ENCODE assay signal across 23 cellular contexts in genomic region chr20:1863296-1863695, GRCh38. TPM values are rescaled to one million over a fixed set of nuclear protein-coding genes. Genes with fewer than 3 reads are reported as not detected.
DNase-seq lines count a peak whose midpoint lies in the region; FAIRE-seq and TF ChIP-seq lines count a peak whose summit lies in the region.
"Had no signal": no experiment of that assay in that cellular context is flagged by ENCODE, and none has a peak within 500 bp of the region (broad histone marks: within the 10 kb centered on the region; RNA-seq: fewer than 3 reads in every experiment).

No MANE protein-coding gene starts in this region.

- H3K4me3 ChIP-seq in NB4 (ENCODE audit: low read depth, low read length) (no peak overlapping the region), bronchial epithelial cell (ENCODE audit: low read depth, low read length) (no peak overlapping the region), mesenchymal stem cell (ENCODE audit: insufficient read depth in 1 of 2, low read depth in 1 of 2, low read length in 2 of 2) (no peak overlapping the region)
- H3K4me3 ChIP-seq: adrenal gland, left ventricle myocardium inferior had no signal

- no peak overlapping the region for H2BK5ac ChIP-seq in mesenchymal stem cell (ENCODE audit: low read depth, low read length, poor library complexity, severe bottlenecking)

- no peak overlapping the region for H3K27ac ChIP-seq in mesenchymal stem cell (ENCODE audit: low read length, poor library complexity, severe bottlenecking)
- H3K27ac ChIP-seq: adrenal gland, foreskin keratinocyte, left ventricle myocardium inferior had no signal

- no peaks in the 10 kb centered on the region for H3K36me3 ChIP-seq in bronchial epithelial cell (ENCODE audit: control insufficient read depth, insufficient read depth, low read length)
- no peaks in the 10 kb centered on the region for H3K36me3 ChIP-seq in mesenchymal stem cell (ENCODE audit: control insufficient read depth in 1 of 2, insufficient read depth in 2 of 2, low read depth in 1 of 2, low read length in 2 of 2)
- H3K36me3 ChIP-seq: adrenal gland, left ventricle myocardium inferior had no signal

- H4K91ac ChIP-seq in mesenchymal stem cell (ENCODE audit: low read length): no peak overlapping the region

- no peak overlapping the region for H2BK120ac ChIP-seq in mesenchymal stem cell (ENCODE audit: low read depth, low read length)

- H3K18ac ChIP-seq in mesenchymal stem cell (ENCODE audit: low read depth in 1 of 2, low read length in 2 of 2): no peak overlapping the region

- no peak for TF ChIP-seq CTCF in NB4 (IDR thresholded peaks at IDR 0.05; ENCODE audit: low read depth, low read length)
- TF ChIP-seq CTCF in bronchial epithelial cell (IDR thresholded peaks at IDR 0.05; ENCODE audit: insufficient read depth, low read length, severe bottlenecking): no peak

- peaks cover 8% of the 10 kb centered on the region for H3K4me1 ChIP-seq in mesenchymal stem cell (ENCODE audit: control insufficient read depth, insufficient read depth, low read depth, low read length)
- H3K4me1 ChIP-seq: left ventricle myocardium inferior had no signal

- no peak overlapping the region for H2BK15ac ChIP-seq in mesenchymal stem cell (ENCODE audit: low read depth, poor library complexity, severe bottlenecking)

- no peak overlapping the region for H2AK5ac ChIP-seq in mesenchymal stem cell (ENCODE audit: low read length, severe bottlenecking)

- H3K4ac ChIP-seq in mesenchymal stem cell (ENCODE audit: low read depth in 1 of 2, low read length in 2 of 2): no peak overlapping the region

- no peak for TF ChIP-seq POLR2A in NB4 (IDR thresholded peaks at IDR 0.05; ENCODE audit: extremely low read depth, insufficient read length)

- H3K79me1 ChIP-seq in mesenchymal stem cell (replicated peaks; ENCODE audit: low read length, poor library complexity, severe bottlenecking): no peaks in the 10 kb centered on the region

- no peak overlapping the region for H3K4me2 ChIP-seq in mesenchymal stem cell (ENCODE audit: low read length, poor library complexity, severe bottlenecking)

- FAIRE-seq in bronchial epithelial cell (lab: Jason Lieb, UNC): peak; percentile 47
- FAIRE-seq: G401.6, GM18507 had no signal

- H3K27me3 ChIP-seq in bronchial epithelial cell (ENCODE audit: control insufficient read depth, insufficient read depth, low read length): no peaks in the 10 kb centered on the region
- peaks cover 22 to 31% of the 10 kb centered on the region in 2 experiments for H3K27me3 ChIP-seq in mesenchymal stem cell (ENCODE audit: control insufficient read depth in 1 of 2, insufficient read depth in 1 of 2, low read length in 2 of 2)
- H3K27me3 ChIP-seq: adrenal gland, foreskin keratinocyte had no signal

- DNase-seq in COLO829 (ENCODE audit: low spot score): peak; percentile 29
- peak; percentile 55 for DNase-seq in NB4 (ENCODE audit: low read depth)
- no peak for DNase-seq in bronchial epithelial cell (ENCODE audit: low read depth)
- peak; percentile 52 for DNase-seq in mesenchymal stem cell
- no peak for DNase-seq in hypothalamus (lab: John Stamatoyannopoulos, UW)
- DNase-seq in DMS 273 (lab: John Stamatoyannopoulos, UW; ENCODE audit: unreplicated experiment): no peak
- DNase-seq in NCI-H1694 (lab: John Stamatoyannopoulos, UW): no peak
- DNase-seq: activated CD4-positive, alpha-beta T cell treated with anti-CD3 and anti-CD28 coated beads, Interleukin-2, amount 50 U/mL, for 48 hours; activated gamma-delta T cell treated with Interleukin-2 at 50 U/mL for 16 hours; adrenal gland; CD4-positive, alpha-beta memory T cell; foreskin keratinocyte; H9; KBM-7; left ventricle myocardium inferior; NCI-H1092; NCI-H2029; NCI-H226; NCI-H774; substantia nigra; T1000 had no signal

- no peaks in the 10 kb centered on the region for H3K9me3 ChIP-seq in mesenchymal stem cell (ENCODE audit: control insufficient read depth, low read length)
- H3K9me3 ChIP-seq: adrenal gland, left ventricle myocardium inferior had no signal

- H3K14ac ChIP-seq in mesenchymal stem cell (ENCODE audit: low read length in 2 of 2): no peak overlapping the region

- no peak overlapping the region for H2BK12ac ChIP-seq in mesenchymal stem cell (ENCODE audit: low read length in 2 of 2)

- H3K9ac ChIP-seq in mesenchymal stem cell (ENCODE audit: low read length): no peak overlapping the region

- H2AFZ ChIP-seq in mesenchymal stem cell (ENCODE audit: low read depth, low read length): no peak overlapping the region

- WGBS in mesenchymal stem cell: 14% methylated on average over 1 of the region's 1 CpG

- H4K8ac ChIP-seq in mesenchymal stem cell (ENCODE audit: low read length): no peak overlapping the region

- no peak overlapping the region for H3K23ac ChIP-seq in mesenchymal stem cell (ENCODE audit: low read length in 2 of 2)

RNA-seq across cellular contexts. Expression of gene SIRPA, which starts 31.9 kb away (rescaled TPM):
- 5.0 and 6.8 TPM in 2 replicates for total RNA-seq in bronchial epithelial cell
- 40.7 TPM for polyA plus RNA-seq in mesenchymal stem cell (2013, experiment 1 of 2)
- polyA plus RNA-seq in mesenchymal stem cell (2013, experiment 2 of 2): 40.6 TPM
- polyA plus RNA-seq: CD4-positive, alpha-beta memory T cell had no signal

Comparison
In these comparisons a context has a peak if more than half of its experiments do, and no peak if none do; other contexts are left out.
1. DNase-seq: peak in COLO829 (single experiment), NB4 (single experiment) and mesenchymal stem cell (single experiment); none in bronchial epithelial cell (single experiment), hypothalamus (0 of 51), DMS 273 (single experiment) and NCI-H1694 (single experiment).